ENCODE assay signal across 21 cellular contexts in genomic region chr17:82432017-82432416, GRCh38. TPM values are rescaled to one million over a fixed set of nuclear protein-coding genes. Genes with fewer than 3 reads are reported as not detected.
DNase-seq lines count a peak whose midpoint lies in the region; ATAC-seq, FAIRE-seq and TF ChIP-seq lines count a peak whose summit lies in the region.
"Had no signal": no experiment of that assay in that cellular context is flagged by ENCODE, and none has a peak within 500 bp of the region (broad histone marks: within the 10 kb centered on the region; RNA-seq: fewer than 3 reads in every experiment).

No MANE protein-coding gene starts in this region.

- no peaks in the 10 kb centered on the region for H3K79me2 ChIP-seq in OCI-LY7 (ENCODE audit: insufficient read depth, low read depth, low read length)
- H3K79me2 ChIP-seq in Karpas-422 (ENCODE audit: low read length) = no peaks in the 10 kb centered on the region

- CTCF ChIA-PET in OCI-LY7 (lab: Charles Lee; ENCODE audit: unreplicated experiment) = no interaction called here

- H3K4me1 ChIP-seq in OCI-LY7 (ENCODE audit: insufficient read depth, low read length, poor library complexity, severe bottlenecking) = peaks cover 11% of the 10 kb centered on the region
- H3K4me1 ChIP-seq in kidney (ENCODE audit: control insufficient read depth in 1 of 2, insufficient read depth in 1 of 2, low read depth in 1 of 2, low read length in 2 of 2) = no peaks in the 10 kb centered on the region
- H3K4me1 ChIP-seq in Karpas-422 (ENCODE audit: low read length) = peaks cover 15% of the 10 kb centered on the region

- H3K4me3 ChIP-seq in OCI-LY7 (ENCODE audit: low read depth, low read length, poor library complexity, severe bottlenecking) (no peak overlapping the region), kidney (ENCODE audit: low read length in 2 of 2) (no peak overlapping the region), Karpas-422 (ENCODE audit: low read length) (no peak overlapping the region)

- TF ChIP-seq CTCF in OCI-LY7 (conservative IDR thresholded peaks at IDR 0.05; ENCODE audit: low read length) (peak; percentile 44; the same call in 1 of the 2 replicates), kidney (IDR thresholded peaks at IDR 0.05; ENCODE audit: borderline replicate concordance, extremely low read depth, insufficient read depth) (no peak)

- ATAC-seq in stimulated activated memory B cell treated with anti-CD40 and anti-IgM and Interleukin-4, amounts not matched to agents 10 μg/mL and 1 μg/mL and 100 μg/mL, for 72 hours = no peak
- no peak for ATAC-seq in GM19467 (IDR thresholded peaks at IDR 0.05; ENCODE audit: unreplicated experiment)
- ATAC-seq: Panc1 had no signal

- peak; percentile 10 for DNase-seq in DMS 273 treated with DMSO at 0.1 percent for 48 hours (lab: John Stamatoyannopoulos, UW)
- no peak for DNase-seq in OCI-LY7 (ENCODE audit: low spot score)
- peak; percentile 54 for DNase-seq in kidney
- DNase-seq in Karpas-422 = no peak
- DNase-seq in GM19238 (ENCODE audit: insufficient read length, low spot score) = no peak
- no peak for DNase-seq in ecto neural progenitor cell (ENCODE audit: low spot score)
- DNase-seq: GOT3; NCI-H1092 treated with DMSO at 0.1 percent for 48 hours; NCI-H1436 treated with DMSO at 0.1 percent for 48 hours; NCI-H187 treated with DMSO at 0.1 percent for 48 hours; NCI-H748 treated with DMSO at 0.1 percent for 48 hours; NK-92 treated with Interleukin-12 subunit alpha and Interleukin-12 subunit beta, amount 100 ng/mL, for 24 hours; SHP77 had no signal

- H3K9me3 Mint-ChIP-seq in stimulated activated memory B cell treated with anti-CD40 and anti-IgM and Interleukin-4, amounts not matched to agents 10 μg/mL and 1 μg/mL and 100 μg/mL, for 72 hours = no peaks in the 10 kb centered on the region
- H3K9me3 Mint-ChIP-seq: CD14-positive monocyte; CD8-positive, alpha-beta memory T cell; IgD-negative memory B cell had no signal

- H3K9ac ChIP-seq in kidney (ENCODE audit: low read length in 2 of 2) (no peak overlapping the region), Karpas-422 (ENCODE audit: low read length) (no peak overlapping the region)

- H3K9me3 ChIP-seq in OCI-LY7 (ENCODE audit: low read length) = no peaks in the 10 kb centered on the region
- H3K9me3 ChIP-seq in kidney (ENCODE audit: control insufficient read depth in 1 of 2, low read length in 2 of 2) = no peaks in the 10 kb centered on the region
- H3K9me3 ChIP-seq in Karpas-422 (ENCODE audit: low read length) = no peaks in the 10 kb centered on the region

- H3K27me3 Mint-ChIP-seq in stimulated activated memory B cell treated with anti-CD40 and anti-IgM and Interleukin-4, amounts not matched to agents 10 μg/mL and 1 μg/mL and 100 μg/mL, for 72 hours = no peaks in the 10 kb centered on the region
- H3K27me3 Mint-ChIP-seq: IgD-negative memory B cell had no signal

- peaks cover 22% of the 10 kb centered on the region for H3K36me3 Mint-ChIP-seq in stimulated activated memory B cell treated with anti-CD40 and anti-IgM and Interleukin-4, amounts not matched to agents 10 μg/mL and 1 μg/mL and 100 μg/mL, for 72 hours
- H3K36me3 Mint-ChIP-seq: IgD-negative memory B cell had no signal

- no peak for FAIRE-seq in kidney (lab: Jason Lieb, UNC)

- H3K9me2 ChIP-seq in OCI-LY7 (ENCODE audit: insufficient read depth, low read length) (no peaks in the 10 kb centered on the region), Karpas-422 (replicated peaks; ENCODE audit: insufficient read depth, low read length) (no peaks in the 10 kb centered on the region)

- BruUV-seq in OCI-LY7 (replicated peaks; lab: Mats Ljungman, UMichigan) = no TSS peak

- peak overlapping the region; percentile 44 for H3K27ac Mint-ChIP-seq in stimulated activated memory B cell treated with anti-CD40 and anti-IgM and Interleukin-4, amounts not matched to agents 10 μg/mL and 1 μg/mL and 100 μg/mL, for 72 hours
- H3K27ac Mint-ChIP-seq: CD8-positive, alpha-beta memory T cell had no signal

- H3K4me1 Mint-ChIP-seq in stimulated activated memory B cell treated with anti-CD40 and anti-IgM and Interleukin-4, amounts not matched to agents 10 μg/mL and 1 μg/mL and 100 μg/mL, for 72 hours = peaks cover 39% of the 10 kb centered on the region

- no peaks in the 10 kb centered on the region for H4K20me1 ChIP-seq in OCI-LY7 (ENCODE audit: insufficient read depth, low read length)
- no peaks in the 10 kb centered on the region for H4K20me1 ChIP-seq in Karpas-422 (ENCODE audit: insufficient read depth, low read depth, low read length)

- H3K4me2 ChIP-seq in OCI-LY7 (ENCODE audit: low read length) = no peak overlapping the region
- no peak overlapping the region for H3K4me2 ChIP-seq in Karpas-422 (ENCODE audit: low read depth, low read length, poor library complexity, severe bottlenecking)

- POLR2A ChIA-PET in OCI-LY7 (lab: Charles Lee) = no interaction called here

- H3K4me3 Mint-ChIP-seq in stimulated activated memory B cell treated with anti-CD40 and anti-IgM and Interleukin-4, amounts not matched to agents 10 μg/mL and 1 μg/mL and 100 μg/mL, for 72 hours = no peak overlapping the region
- H3K4me3 Mint-ChIP-seq: CD14-positive monocyte; CD8-positive, alpha-beta memory T cell had no signal

- H3K27ac ChIP-seq in OCI-LY7 (ENCODE audit: low read depth, low read length, poor library complexity, severe bottlenecking) (no peak overlapping the region), kidney (ENCODE audit: low read depth in 2 of 2, low read length in 2 of 2) (no peak overlapping the region), Karpas-422 (ENCODE audit: low read length) (no peak overlapping the region)
- H3K27ac ChIP-seq: HL-60, RWPE1 had no signal

- no peaks in the 10 kb centered on the region for H3K27me3 ChIP-seq in Karpas-422 (ENCODE audit: low read length)

- H2AFZ ChIP-seq in OCI-LY7 (ENCODE audit: low read length) (no peak overlapping the region), Karpas-422 (ENCODE audit: low read length) (no peak overlapping the region)

- H3K36me3 ChIP-seq in OCI-LY7 (ENCODE audit: insufficient read depth, low read length) (peaks cover 34% of the 10 kb centered on the region), kidney (ENCODE audit: control insufficient read depth in 1 of 2, insufficient read depth in 2 of 2, low read length in 2 of 2) (peaks cover 0 to 6% of the 10 kb centered on the region in 2 donors), Karpas-422 (ENCODE audit: insufficient read depth, low read length) (no peaks in the 10 kb centered on the region)

- intact Hi-C loops in OCI-LY7 (cut with micrococcal nuclease; ENCODE audit: unreplicated experiment) (no loop called here), kidney (cut with DNase I) (no loop called here)

RNA-seq across cellular contexts. Expression of gene OGFOD3, which starts 13.6 kb away (rescaled TPM):
- total RNA-seq in OCI-LY7 (2014; rRNA removed; shearing (Covaris generic)) = 46.9 and 55.6 TPM in 2 replicates
- total RNA-seq in OCI-LY7 (2022) (65.2 and 80.8 TPM in 2 replicates), kidney (36.1 TPM)
- polyA plus RNA-seq in kidney (ENCODE audit: insufficient read depth, low read depth, low replicate concordance) = 27.8 TPM
- total RNA-seq in Karpas-422 (2014; rRNA removed; shearing (Covaris generic); ENCODE audit: low replicate concordance) = 14.8 and 17.9 TPM in 2 replicates

RNA-seq across cellular contexts. Expression of gene HEXD, which starts 13.9 kb away (rescaled TPM):
- 88.8 and 93.2 TPM in 2 replicates for total RNA-seq in OCI-LY7 (2014; rRNA removed; shearing (Covaris generic))
- total RNA-seq in OCI-LY7 (2022) = 87.9 and 94.7 TPM in 2 replicates
- 39.2 TPM for total RNA-seq in kidney
- polyA plus RNA-seq in kidney (ENCODE audit: insufficient read depth, low read depth, low replicate concordance) = 42.0 TPM
- total RNA-seq in Karpas-422 (2014; rRNA removed; shearing (Covaris generic); ENCODE audit: low replicate concordance) = 21.7 and 55.7 TPM in 2 replicates

RNA-seq across cellular contexts. Expression of gene CYBC1, which starts 18.5 kb away (rescaled TPM):
- total RNA-seq in OCI-LY7 (2014; rRNA removed; shearing (Covaris generic)) = 424 and 470 TPM in 2 replicates
- total RNA-seq in OCI-LY7 (2022) = 679 and 701 TPM in 2 replicates
- total RNA-seq in kidney = 139 TPM
- polyA plus RNA-seq in kidney (ENCODE audit: insufficient read depth, low read depth, low replicate concordance) = 38.2 TPM
- 92.4 and 147 TPM in 2 replicates for total RNA-seq in Karpas-422 (2014; rRNA removed; shearing (Covaris generic); ENCODE audit: low replicate concordance)

RNA-seq across cellular contexts. Expression of gene NARF, which starts 26.5 kb away (rescaled TPM):
- 75.0 and 82.5 TPM in 2 replicates for total RNA-seq in OCI-LY7 (2014; rRNA removed; shearing (Covaris generic))
- total RNA-seq in OCI-LY7 (2022) = 148 and 151 TPM in 2 replicates
- total RNA-seq in kidney = 45.8 TPM
- 29.1 TPM for polyA plus RNA-seq in kidney (ENCODE audit: insufficient read depth, low read depth, low replicate concordance)
- 43.3 and 53.5 TPM in 2 replicates for total RNA-seq in Karpas-422 (2014; rRNA removed; shearing (Covaris generic); ENCODE audit: low replicate concordance)

Comparison
In these comparisons a context has a peak if more than half of its experiments do, and no peak if none do; other contexts are left out.
1. DNase-seq: peak in DMS 273 treated with DMSO at 0.1 percent for 48 hours (single experiment) and kidney (single experiment); none in OCI-LY7 (single experiment), Karpas-422 (single experiment), GM19238 (single experiment) and ecto neural progenitor cell (single experiment).